Comparison of ENCODE assay signal across 1 cellular context in genomic region chr19:7874080-7874856, GRCh38.
TF ChIP-seq lines count a peak whose summit lies in the region.

Gene PRR36, minus strand, starts transcription at chr19:7874390. Its CDS starts 701 bp downstream, at chr19:7873689.

TF ChIP-seq in HepG2, 621 proteins besides CTCF, POLR2A, EP300 and RAD21 (continued from another document and continues in another):
- TF ChIP-seq KDM5B (CRISPR knock-in tag; IDR thresholded peaks at IDR 0.05; ENCODE audit: borderline replicate concordance) (peak; percentile 34; the same call in 1 of the 2 replicates), ZNF790 (CRISPR knock-in tag; IDR thresholded peaks at IDR 0.05; ENCODE audit: borderline replicate concordance) (peak; percentile 45; the same call in 1 of the 2 replicates), PRDM10 (CRISPR knock-in tag; IDR thresholded peaks at IDR 0.05; ENCODE audit: low read depth) (no peak), ZNF460 (CRISPR knock-in tag; IDR thresholded peaks at IDR 0.05; ENCODE audit: borderline replicate concordance) (no peak), ZNF709 (CRISPR knock-in tag; IDR thresholded peaks at IDR 0.05) (peak; percentile 76; the same call in 1 of the 2 replicates), HMGXB3 (CRISPR knock-in tag; IDR thresholded peaks at IDR 0.05; ENCODE audit: borderline replicate concordance) (no peak), NFKBIZ (CRISPR knock-in tag; IDR thresholded peaks at IDR 0.05) (no peak), ZFP41 (CRISPR knock-in tag; IDR thresholded peaks at IDR 0.05; ENCODE audit: borderline replicate concordance) (no peak), ZNF609 (CRISPR knock-in tag; IDR thresholded peaks at IDR 0.05; ENCODE audit: borderline replicate concordance) (peak; percentile 26; the same call in 1 of the 2 replicates), ATF5 (CRISPR knock-in tag; IDR thresholded peaks at IDR 0.05; ENCODE audit: low read depth) (no peak), ZNF431 (CRISPR knock-in tag; IDR thresholded peaks at IDR 0.05; ENCODE audit: borderline replicate concordance, low read depth) (0 out of 2 replicates have a peak, but pooled peaks have one; percentile 47), FIP1L1 (IDR thresholded peaks at IDR 0.05; ENCODE audit: borderline replicate concordance, insufficient read depth, low read depth, low read length) (no peak), NR2F1 (CRISPR knock-in tag; IDR thresholded peaks at IDR 0.05) (no peak), ZUFSP (CRISPR knock-in tag; IDR thresholded peaks at IDR 0.05; ENCODE audit: borderline replicate concordance) (no peak), STAT5B (CRISPR knock-in tag; IDR thresholded peaks at IDR 0.05) (no peak), ZNF839 (CRISPR knock-in tag; IDR thresholded peaks at IDR 0.05; ENCODE audit: borderline replicate concordance) (no peak; the same call in 1 of the 2 replicates), ZNF441 (CRISPR knock-in tag; IDR thresholded peaks at IDR 0.05; ENCODE audit: borderline replicate concordance) (no peak), KIAA2018 (CRISPR knock-in tag; IDR thresholded peaks at IDR 0.05; ENCODE audit: borderline replicate concordance) (no peak), ZNF747 (CRISPR knock-in tag; IDR thresholded peaks at IDR 0.05; ENCODE audit: borderline replicate concordance) (no peak), MED8 (CRISPR knock-in tag; IDR thresholded peaks at IDR 0.05; ENCODE audit: insufficient replicate concordance) (no peak), DR1 (CRISPR knock-in tag; IDR thresholded peaks at IDR 0.05) (no peak), IRF9 (CRISPR knock-in tag; IDR thresholded peaks at IDR 0.05; ENCODE audit: borderline replicate concordance) (no peak), ARNTL (CRISPR knock-in tag; IDR thresholded peaks at IDR 0.05) (no peak)
